Comparison of ENCODE assay signal across 18 cellular contexts in the genomic region with DNA sequence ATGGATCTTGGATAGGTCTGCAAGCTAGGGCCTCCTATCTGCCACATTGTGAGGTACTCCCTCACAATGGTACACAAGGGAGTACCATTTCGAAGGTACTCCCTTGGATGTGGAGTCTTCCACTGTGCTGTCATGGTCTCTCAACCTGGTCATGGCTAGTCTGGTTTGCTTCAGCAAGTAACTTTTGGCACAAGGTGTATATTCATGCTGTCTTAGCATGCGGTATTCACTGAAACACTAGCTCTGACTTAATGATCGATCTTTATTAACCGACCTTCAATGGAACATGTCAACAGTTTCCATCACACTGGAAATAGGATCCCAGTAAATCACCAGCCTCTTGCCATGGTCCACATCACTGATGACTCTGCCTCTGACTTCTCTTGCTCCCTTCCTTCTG.
DNase-seq lines count a peak whose midpoint lies in the region; ATAC-seq and TF ChIP-seq lines count a peak whose summit lies in the region.
"Had no signal": no experiment of that assay in that cellular context is flagged by ENCODE, and none has a peak within 500 bp of the region (broad histone marks: within the 10 kb centered on the region; RNA-seq: fewer than 3 reads in every experiment).

No MANE protein-coding gene starts in this region.

- no peak overlapping the region for H3K18ac ChIP-seq in mesenchymal stem cell (ENCODE audit: low read depth in 1 of 2, low read length in 2 of 2)

- peaks cover 3% of the 10 kb centered on the region for H3K4me1 ChIP-seq in endodermal cell (ENCODE audit: control insufficient read depth, insufficient read depth, low read length)
- peaks cover 7% of the 10 kb centered on the region for H3K4me1 ChIP-seq in mesenchymal stem cell (ENCODE audit: control insufficient read depth, insufficient read depth, low read depth, low read length)
- H3K4me1 ChIP-seq in transverse colon, result peaks cover 5 to 12% (median 9%) of the 10 kb centered on the region in 4 donors
- H3K4me1 ChIP-seq in upper lobe of right lung, result no peaks in the 10 kb centered on the region
- H3K4me1 ChIP-seq in left ventricle myocardium inferior, result peaks cover 13% of the 10 kb centered on the region

- intact Hi-C loops in transverse colon (cut with DNase I; ENCODE audit: low total_unique reads) (no loop called here), upper lobe of right lung (cut with DNase I) (no loop called here), left ventricle myocardium inferior (cut with micrococcal nuclease) (no loop called here)
- intact Hi-C loops in activated CD4-positive, alpha-beta memory T cell treated with anti-CD3 and anti-CD28 coated beads for 36 hours (cut with micrococcal nuclease), result no loop called here

- WGBS in endodermal cell (ENCODE audit: insufficient coverage in 1 of 2, insufficient read length in 1 of 2), 2 experiments, result 93 to 100% methylated on average over 4 of the region's 4 CpGs
- 95% methylated on average over 4 of the region's 4 CpGs for WGBS in mesenchymal stem cell
- 83 to 96% methylated on average over 2 to 4 of the region's 4 CpGs for WGBS in transverse colon (ENCODE audit: low coverage in 1 of 2), 2 donors

- no peaks in the 10 kb centered on the region for H3K79me1 ChIP-seq in mesenchymal stem cell (replicated peaks; ENCODE audit: low read length, poor library complexity, severe bottlenecking)

- H3K4me2 ChIP-seq in mesenchymal stem cell (ENCODE audit: low read length, poor library complexity, severe bottlenecking), result no peak overlapping the region

- no peak for TF ChIP-seq POLR2A in transverse colon (IDR thresholded peaks at IDR 0.05)

- no peak for TF ChIP-seq EP300 in transverse colon (IDR thresholded peaks at IDR 0.05; ENCODE audit: low read depth)

- peak overlapping the region; percentile 10 for H3K27ac Mint-ChIP-seq in stimulated activated naive CD8-positive, alpha-beta T cell treated with anti-CD3 and anti-CD28 coated beads, Interleukin-15, Interleukin-2, amounts not matched to agents 100 ng/mL and 50 ng/mL, for 24 hours
- H3K27ac Mint-ChIP-seq in endodermal cell, result no peak overlapping the region
- H3K27ac Mint-ChIP-seq in activated CD4-positive, alpha-beta memory T cell treated with anti-CD3 and anti-CD28 coated beads for 36 hours, result no peak overlapping the region
- H3K27ac Mint-ChIP-seq: B cell had no signal

- H2BK5ac ChIP-seq in mesenchymal stem cell (ENCODE audit: low read depth, low read length, poor library complexity, severe bottlenecking), result no peak overlapping the region

- H3K27ac ChIP-seq in endodermal cell (ENCODE audit: low read depth, low read length), result peak overlapping the region; percentile 39
- no peak overlapping the region for H3K27ac ChIP-seq in mesenchymal stem cell (ENCODE audit: low read length, poor library complexity, severe bottlenecking)
- peak overlapping the region; percentile 69 to 74 (median 74) for H3K27ac ChIP-seq in transverse colon
- no peak overlapping the region for H3K27ac ChIP-seq in upper lobe of right lung
- no peak overlapping the region for H3K27ac ChIP-seq in left ventricle myocardium inferior (replicated peaks)

- H2BK120ac ChIP-seq in mesenchymal stem cell (ENCODE audit: low read depth, low read length), result no peak overlapping the region

- no peak overlapping the region for H3K4ac ChIP-seq in mesenchymal stem cell (ENCODE audit: low read depth in 1 of 2, low read length in 2 of 2)

- H3K14ac ChIP-seq in mesenchymal stem cell (ENCODE audit: low read length in 2 of 2), result no peak overlapping the region

- H2BK15ac ChIP-seq in mesenchymal stem cell (ENCODE audit: low read depth, poor library complexity, severe bottlenecking), result no peak overlapping the region

- H3K4me3 ChIP-seq in endodermal cell (ENCODE audit: low read length), result no peak overlapping the region
- no peak overlapping the region for H3K4me3 ChIP-seq in mesenchymal stem cell (ENCODE audit: insufficient read depth in 1 of 2, low read depth in 1 of 2, low read length in 2 of 2)
- no peak overlapping the region for H3K4me3 ChIP-seq in transverse colon
- no peak overlapping the region for H3K4me3 ChIP-seq in upper lobe of right lung
- no peak overlapping the region for H3K4me3 ChIP-seq in left ventricle myocardium inferior
- H3K4me3 ChIP-seq: K562 had no signal

- H2AFZ ChIP-seq in mesenchymal stem cell (ENCODE audit: low read depth, low read length), result no peak overlapping the region

- no peak overlapping the region for H3K9ac ChIP-seq in endodermal cell (ENCODE audit: extremely low read depth, low read length, poor library complexity, severe bottlenecking)
- no peak overlapping the region for H3K9ac ChIP-seq in mesenchymal stem cell (ENCODE audit: low read length)

- peaks cover 8% of the 10 kb centered on the region for H3K9me3 Mint-ChIP-seq in stimulated activated naive CD8-positive, alpha-beta T cell treated with anti-CD3 and anti-CD28 coated beads, Interleukin-15, Interleukin-2, amounts not matched to agents 100 ng/mL and 50 ng/mL, for 24 hours
- no peaks in the 10 kb centered on the region for H3K9me3 Mint-ChIP-seq in endodermal cell
- no peaks in the 10 kb centered on the region for H3K9me3 Mint-ChIP-seq in activated CD4-positive, alpha-beta memory T cell treated with anti-CD3 and anti-CD28 coated beads for 36 hours

- no peak for DNase-seq in stimulated activated naive CD8-positive, alpha-beta T cell treated with anti-CD3 and anti-CD28 coated beads, Interleukin-15, Interleukin-2, amounts not matched to agents 100 U/mL and 50 U/mL, for 24 hours
- DNase-seq in endodermal cell (no peak), mesenchymal stem cell (no peak), transverse colon (no peak), upper lobe of right lung (no peak), left ventricle myocardium inferior (no peak)
- DNase-seq in activated CD4-positive, alpha-beta memory T cell treated with anti-CD3 and anti-CD28 coated beads for 36 hours, result no peak
- DNase-seq: 8988T, DMS 273 treated with DMSO at 0.1 percent for 48 hours, NCI-H1694 treated with DMSO at 0.1 percent for 48 hours, NCI-H2107, NCI-H510A, NCI-H774, RPMI8226, SIG-M5 had no signal

- peak overlapping the region; percentile 47 for H2AK5ac ChIP-seq in mesenchymal stem cell (ENCODE audit: low read length, severe bottlenecking)

- no peak for ATAC-seq in stimulated activated naive CD8-positive, alpha-beta T cell treated with anti-CD3 and anti-CD28 coated beads, Interleukin-15, Interleukin-2, amounts not matched to agents 100 U/mL and 50 U/mL, for 24 hours
- no peak for ATAC-seq in upper lobe of right lung
- ATAC-seq: K562 had no signal

- peaks cover 28% of the 10 kb centered on the region for H3K4me1 Mint-ChIP-seq in stimulated activated naive CD8-positive, alpha-beta T cell treated with anti-CD3 and anti-CD28 coated beads, Interleukin-15, Interleukin-2, amounts not matched to agents 100 ng/mL and 50 ng/mL, for 24 hours (ENCODE audit: low read depth)
- peaks cover 8% of the 10 kb centered on the region for H3K4me1 Mint-ChIP-seq in endodermal cell
- H3K4me1 Mint-ChIP-seq in activated CD4-positive, alpha-beta memory T cell treated with anti-CD3 and anti-CD28 coated beads for 36 hours (ENCODE audit: low read depth), result peaks cover 20% of the 10 kb centered on the region

- POLR2A ChIA-PET in activated CD4-positive, alpha-beta memory T cell treated with anti-CD3 and anti-CD28 coated beads for 36 hours (lab: Charles Lee), result no interaction called here

- H4K91ac ChIP-seq in mesenchymal stem cell (ENCODE audit: low read length), result no peak overlapping the region

- TF ChIP-seq CTCF in endodermal cell (conservative IDR thresholded peaks at IDR 0.05) (no peak), transverse colon (IDR thresholded peaks at IDR 0.05) (no peak), upper lobe of right lung (IDR thresholded peaks at IDR 0.05) (no peak), left ventricle myocardium inferior (IDR thresholded peaks at IDR 0.05; ENCODE audit: borderline replicate concordance) (no peak)

- H3K27me3 ChIP-seq in endodermal cell (ENCODE audit: control insufficient read depth, insufficient read depth, low read length, poor library complexity, severe bottlenecking), result no peaks in the 10 kb centered on the region
- no peaks in the 10 kb centered on the region for H3K27me3 ChIP-seq in mesenchymal stem cell (ENCODE audit: control insufficient read depth in 1 of 2, insufficient read depth in 1 of 2, low read length in 2 of 2)
- H3K27me3 ChIP-seq in transverse colon, result no peaks in the 10 kb centered on the region
- H3K27me3 ChIP-seq in upper lobe of right lung, result no peaks in the 10 kb centered on the region
- H3K27me3 ChIP-seq in left ventricle myocardium inferior (ENCODE audit: low read depth), result no peaks in the 10 kb centered on the region

- in situ Hi-C loops in transverse colon (cut with MboI; ENCODE audit: low pct_ligation_motif_present in 1 of 4, low pct_unique_long_range_greater_than_20kb in 1 of 4, low sequenced_read_pairs in 3 of 4), result no loop called here

- no peak overlapping the region for H2BK12ac ChIP-seq in mesenchymal stem cell (ENCODE audit: low read length in 2 of 2)

- no peak overlapping the region for H3K23ac ChIP-seq in mesenchymal stem cell (ENCODE audit: low read length in 2 of 2)

- CTCF ChIA-PET in activated CD4-positive, alpha-beta memory T cell treated with anti-CD3 and anti-CD28 coated beads for 36 hours (lab: Charles Lee), result interaction anchor here (1.5 kb wide), 1 partner anchor 968 kb away, joined by 4 read pairs; no protein-coding TSS in a partner anchor

- no peak overlapping the region for H3K4me3 Mint-ChIP-seq in stimulated activated naive CD8-positive, alpha-beta T cell treated with anti-CD3 and anti-CD28 coated beads, Interleukin-15, Interleukin-2, amounts not matched to agents 100 ng/mL and 50 ng/mL, for 24 hours
- H3K4me3 Mint-ChIP-seq in endodermal cell, result no peak overlapping the region
- no peak overlapping the region for H3K4me3 Mint-ChIP-seq in activated CD4-positive, alpha-beta memory T cell treated with anti-CD3 and anti-CD28 coated beads for 36 hours
- H3K4me3 Mint-ChIP-seq: B cell had no signal

- H3K27me3 Mint-ChIP-seq in stimulated activated naive CD8-positive, alpha-beta T cell treated with anti-CD3 and anti-CD28 coated beads, Interleukin-15, Interleukin-2, amounts not matched to agents 100 ng/mL and 50 ng/mL, for 24 hours, result no peaks in the 10 kb centered on the region
- H3K27me3 Mint-ChIP-seq in endodermal cell (ENCODE audit: insufficient read depth), result no peaks in the 10 kb centered on the region
- no peaks in the 10 kb centered on the region for H3K27me3 Mint-ChIP-seq in activated CD4-positive, alpha-beta memory T cell treated with anti-CD3 and anti-CD28 coated beads for 36 hours
- H3K27me3 Mint-ChIP-seq: B cell had no signal

- H3K36me3 ChIP-seq in endodermal cell (ENCODE audit: control insufficient read depth, insufficient read depth, low read length) (no peaks in the 10 kb centered on the region), mesenchymal stem cell (ENCODE audit: control insufficient read depth in 1 of 2, insufficient read depth in 2 of 2, low read depth in 1 of 2, low read length in 2 of 2) (no peaks in the 10 kb centered on the region), transverse colon (no peaks in the 10 kb centered on the region), upper lobe of right lung (no peaks in the 10 kb centered on the region), left ventricle myocardium inferior (no peaks in the 10 kb centered on the region)

- H3K9me3 ChIP-seq in endodermal cell (ENCODE audit: control insufficient read depth, low read length) (no peaks in the 10 kb centered on the region), mesenchymal stem cell (ENCODE audit: control insufficient read depth, low read length) (no peaks in the 10 kb centered on the region), transverse colon (no peaks in the 10 kb centered on the region), upper lobe of right lung (no peaks in the 10 kb centered on the region), left ventricle myocardium inferior (replicated peaks) (no peaks in the 10 kb centered on the region)

- H3K36me3 Mint-ChIP-seq in stimulated activated naive CD8-positive, alpha-beta T cell treated with anti-CD3 and anti-CD28 coated beads, Interleukin-15, Interleukin-2, amounts not matched to agents 100 ng/mL and 50 ng/mL, for 24 hours (ENCODE audit: low read depth), result no peaks in the 10 kb centered on the region
- H3K36me3 Mint-ChIP-seq in endodermal cell (ENCODE audit: low read depth), result no peaks in the 10 kb centered on the region
- no peaks in the 10 kb centered on the region for H3K36me3 Mint-ChIP-seq in activated CD4-positive, alpha-beta memory T cell treated with anti-CD3 and anti-CD28 coated beads for 36 hours

- no peak overlapping the region for H4K8ac ChIP-seq in mesenchymal stem cell (ENCODE audit: low read length)

Comparison
In these comparisons a context has a peak if more than half of its experiments do, and no peak if none do; other contexts are left out.
1. H3K27ac ChIP-seq: peak in endodermal cell (single experiment) and transverse colon (4 of 4); none in mesenchymal stem cell (single experiment), upper lobe of right lung (single experiment) and left ventricle myocardium inferior (single experiment).